In genomic region chr19:38394488-38394887, GRCh38 we compare ENCODE assay signal across 8 cellular contexts. TPM values are rescaled to one million over a fixed set of nuclear protein-coding genes. Genes with fewer than 3 reads are reported as not detected.
DNase-seq lines count a peak whose midpoint lies in the region; ATAC-seq, FAIRE-seq and TF ChIP-seq lines count a peak whose summit lies in the region.

No MANE protein-coding gene starts in this region.

- H3K27me3 Mint-ChIP-seq in effector memory CD8-positive, alpha-beta T cell: peaks cover 4 to 8% of the 10 kb centered on the region in 2 donors

- no peaks in the 10 kb centered on the region for H3K9me3 Mint-ChIP-seq in effector memory CD8-positive, alpha-beta T cell

- no peaks in the 10 kb centered on the region for H3K36me3 Mint-ChIP-seq in effector memory CD8-positive, alpha-beta T cell (ENCODE audit: insufficient read depth)

- DNase-seq in GM12892 (ENCODE audit: insufficient read length): peak; percentile 61
- DNase-seq in activated CD4-positive, alpha-beta T cell treated with anti-CD3 and anti-CD28 coated beads, Interleukin-2, amount 50 U/mL, for 4 hours: peak; percentile 60 to 68
- DNase-seq in effector memory CD8-positive, alpha-beta T cell: peak in 1 of 3 experiments; percentile 41
- peak; percentile 69 for DNase-seq in stimulated activated CD4-positive, alpha-beta T cell treated with anti-CD3 and anti-CD28 coated beads, Interleukin-12 subunit alpha, Interleukin-12 subunit beta, amount 100 ng/mL, for 4 hours
- no peak for DNase-seq in MV-4-11 (lab: John Stamatoyannopoulos, UW)

- peak overlapping the region; percentile 9 to 68 for H3K27ac Mint-ChIP-seq in effector memory CD8-positive, alpha-beta T cell

- peaks cover 5 to 17% of the 10 kb centered on the region in 2 donors for H3K4me1 Mint-ChIP-seq in effector memory CD8-positive, alpha-beta T cell (ENCODE audit: low read depth in 2 of 2)

- ATAC-seq in effector memory CD8-positive, alpha-beta T cell (replicated peaks): peak; percentile 64
- no peak for ATAC-seq in HG02981 (IDR thresholded peaks at IDR 0.05; ENCODE audit: unreplicated experiment)
- no peak for ATAC-seq in GM19035 (IDR thresholded peaks at IDR 0.05; ENCODE audit: unreplicated experiment)
- ATAC-seq in HG02852 (IDR thresholded peaks at IDR 0.05; ENCODE audit: unreplicated experiment): no peak

- no peak for FAIRE-seq in GM12892 (lab: Jason Lieb, UNC)

- H3K4me3 Mint-ChIP-seq in effector memory CD8-positive, alpha-beta T cell: peak overlapping the region; percentile 63 to 67

- no peak for TF ChIP-seq POLR2A in GM12892 (IDR thresholded peaks at IDR 0.05; ENCODE audit: low read depth, low read length)

RNA-seq across cellular contexts. Expression of gene SPRED3, which starts 6.0 kb away (rescaled TPM):
- 0.42 TPM for polyA plus RNA-seq in GM12892 (2012; ENCODE audit: missing spikeins)

RNA-seq across cellular contexts. Expression of gene GGN, which starts 6.7 kb away (rescaled TPM):
- polyA plus RNA-seq in GM12892 (2012; ENCODE audit: missing spikeins): not detected

RNA-seq across cellular contexts. Expression of gene FAM98C, which starts 8.4 kb away (rescaled TPM):
- polyA plus RNA-seq in GM12892 (2012; ENCODE audit: missing spikeins): 13.8 TPM

RNA-seq across cellular contexts. Expression of gene PSMD8, which starts 20.1 kb away (rescaled TPM):
- 151 TPM for polyA plus RNA-seq in GM12892 (2012; ENCODE audit: missing spikeins)

RNA-seq across cellular contexts. Expression of gene RASGRP4, which starts 31.5 kb away (rescaled TPM):
- 1.5 TPM for polyA plus RNA-seq in GM12892 (2012; ENCODE audit: missing spikeins)
